13 cellular contexts compared by ENCODE assay signal in the genomic region with DNA sequence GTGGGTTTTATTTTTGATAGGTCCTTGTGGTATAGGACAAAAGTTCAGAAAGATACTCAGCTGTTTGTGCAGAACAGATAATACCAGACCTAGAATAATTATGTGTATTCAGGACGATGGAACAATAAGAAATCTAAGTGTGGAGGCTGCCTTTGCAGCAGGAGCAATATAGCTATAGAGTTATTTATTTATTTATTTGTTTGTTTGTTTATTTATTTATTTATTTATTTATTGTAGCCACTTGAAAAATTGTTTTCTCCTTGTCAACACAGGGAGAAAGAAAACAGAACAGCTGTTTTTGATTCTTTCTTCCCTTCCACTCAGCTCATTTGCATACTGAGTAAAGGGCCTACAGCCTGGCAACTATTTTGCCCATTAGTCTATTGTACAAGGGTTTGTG. TPM values are rescaled to one million over a fixed set of nuclear protein-coding genes. Genes with fewer than 3 reads are reported as not detected.
DNase-seq lines count a peak whose midpoint lies in the region; ATAC-seq and TF ChIP-seq lines count a peak whose summit lies in the region.
"Had no signal": no experiment of that assay in that cellular context is flagged by ENCODE, and none has a peak within 500 bp of the region (broad histone marks: within the 10 kb centered on the region; RNA-seq: fewer than 3 reads in every experiment).

No MANE protein-coding gene starts in this region.

- H3K4me2 ChIP-seq in PC-9 = peak overlapping the region; percentile 57; the same call in 1 of the 2 replicates

- H3K9me3 ChIP-seq in HEK293 (ENCODE audit: control insufficient read depth, insufficient read depth, low read depth, low read length) = no peaks in the 10 kb centered on the region
- no peaks in the 10 kb centered on the region for H3K9me3 ChIP-seq in PC-9 (ENCODE audit: insufficient read depth, low read depth)

- intact Hi-C loops in PC-9 (cut with micrococcal nuclease; ENCODE audit: unreplicated experiment) = loop anchor here (1.0 kb wide), 1 partner anchor 33 kb away; no protein-coding TSS in a partner anchor

- H3F3A ChIP-seq in PC-9 (ENCODE audit: insufficient read depth, low read depth) = peaks cover 16% of the 10 kb centered on the region

- no peaks in the 10 kb centered on the region for H3K36me3 ChIP-seq in ACC112 (ENCODE audit: insufficient read depth, low read length)
- no peaks in the 10 kb centered on the region for H3K36me3 ChIP-seq in HEK293 (ENCODE audit: control insufficient read depth in 2 of 2, insufficient read depth in 1 of 2, low read length in 2 of 2)
- H3K36me3 ChIP-seq in PC-9 (ENCODE audit: low read depth) = no peaks in the 10 kb centered on the region

- no peaks in the 10 kb centered on the region for H4K20me1 ChIP-seq in PC-9 (ENCODE audit: insufficient read depth)

- CTCF ChIA-PET in HEK293 (lab: Yijun Ruan, JAX) = interaction anchor here (0.6 to 1.8 kb wide), 10 partner anchors 9 to 612 kb away, joined by 3 to 6 read pairs (median 4); no protein-coding TSS in a partner anchor
- CTCF ChIA-PET in PC-9 (lab: Charles Lee) = no interaction called here

- DNase-seq in PC-9 (no peak), fibroblast of mammary gland (ENCODE audit: low read depth) (peak; percentile 8), T-helper 9 cell (no peak)
- no peak for DNase-seq in stimulated activated naive CD8-positive, alpha-beta T cell treated with anti-CD3 and anti-CD28 coated beads, Interleukin-15, Interleukin-2, amounts not matched to agents 100 U/mL and 50 U/mL, for 24 hours
- DNase-seq in activated CD4-positive, CD25-positive, alpha-beta regulatory T cell treated with anti-CD3 and anti-CD28 coated beads, Interleukin-2, amount 50 U/mL, for 72 hours = no peak
- DNase-seq: CD8-positive, alpha-beta T cell; COR-L47; DND-41; GDM1 had no signal

- no peak for ATAC-seq in HG02571 (IDR thresholded peaks at IDR 0.05; ENCODE audit: unreplicated experiment)
- no peak for ATAC-seq in stimulated activated naive CD8-positive, alpha-beta T cell treated with anti-CD3 and anti-CD28 coated beads, Interleukin-15, Interleukin-2, amounts not matched to agents 100 U/mL and 50 U/mL, for 24 hours
- ATAC-seq: CD8-positive, alpha-beta T cell had no signal

- no peak for TF ChIP-seq CTCF in HEK293 (tag by site-specific recombination; IDR thresholded peaks at IDR 0.05)
- TF ChIP-seq CTCF in PC-9 (conservative IDR thresholded peaks at IDR 0.05) = no peak
- no peak for TF ChIP-seq CTCF in fibroblast of mammary gland (conservative IDR thresholded peaks at IDR 0.05; ENCODE audit: control insufficient read depth, insufficient read depth, low read depth, low read length)

- BruUV-seq in PC-9 (replicated peaks; lab: Mats Ljungman, UMichigan) = no TSS peak

- POLR2A ChIA-PET in HEK293 (lab: Yijun Ruan, JAX) (interaction anchor here (0.8 kb wide), 1 partner anchor 26 kb away, joined by 4 read pairs; no protein-coding TSS in a partner anchor), PC-9 (lab: Charles Lee; ENCODE audit: unreplicated experiment) (no interaction called here)

- H3K27ac ChIP-seq in ACC112 (ENCODE audit: low read depth, low read length) (no peak overlapping the region), HEK293 (ENCODE audit: extremely low read depth, low read depth, low read length) (no peak overlapping the region), PC-9 (no peak overlapping the region)

- H3K27me3 ChIP-seq in ACC112 (ENCODE audit: insufficient read depth, low read length) (no peaks in the 10 kb centered on the region), PC-9 (ENCODE audit: insufficient read depth, low read depth) (no peaks in the 10 kb centered on the region)

- peak overlapping the region; percentile 75 for H3K4me3 ChIP-seq in ACC112 (ENCODE audit: low read depth, low read length)
- H3K4me3 ChIP-seq in HEK293 (ENCODE audit: low read depth, low read length) = no peak overlapping the region
- H3K4me3 ChIP-seq in PC-9 = no peak overlapping the region
- H3K4me3 ChIP-seq in fibroblast of mammary gland (ENCODE audit: control insufficient read depth, low read depth, low read length) = no peak overlapping the region

- H3K9me2 ChIP-seq in PC-9 (ENCODE audit: insufficient read depth) = no peaks in the 10 kb centered on the region

- H3K4me1 ChIP-seq in ACC112 (ENCODE audit: control insufficient read depth, insufficient read depth, low read length, unreplicated experiment) = peaks cover 14% of the 10 kb centered on the region
- no peaks in the 10 kb centered on the region for H3K4me1 ChIP-seq in HEK293 (ENCODE audit: control insufficient read depth, insufficient read depth, low read length)
- peaks cover 30% of the 10 kb centered on the region for H3K4me1 ChIP-seq in PC-9 (replicated peaks; ENCODE audit: insufficient read depth)

- H3K79me2 ChIP-seq in ACC112 (ENCODE audit: control insufficient read depth, insufficient read depth, low read length, unreplicated experiment) (no peaks in the 10 kb centered on the region), PC-9 (ENCODE audit: low read depth) (no peaks in the 10 kb centered on the region)

- H2AFZ ChIP-seq in ACC112 (ENCODE audit: low read length, unreplicated experiment) = peak overlapping the region; percentile 81
- H2AFZ ChIP-seq in PC-9 = no peak overlapping the region

TF ChIP-seq in HEK293, 187 proteins besides CTCF, POLR2A, EP300 and RAD21 (continues in another document):
- 0 out of 2 replicates have a peak, but pooled peaks have one; percentile 6 for TF ChIP-seq ZNF654 (tag by site-specific recombination; IDR thresholded peaks at IDR 0.05; ENCODE audit: low read depth)
- no peak for TF ChIP-seq ZNF560 (tag by site-specific recombination; IDR thresholded peaks at IDR 0.05; ENCODE audit: borderline replicate concordance)
- peak; percentile 44 for TF ChIP-seq ZNF555 (tag by site-specific recombination; conservative IDR thresholded peaks at IDR 0.05)
- no peak for TF ChIP-seq ZNF677 (tag by site-specific recombination; IDR thresholded peaks at IDR 0.05)
- TF ChIP-seq ZFP69B (tag by site-specific recombination; IDR thresholded peaks at IDR 0.05) = no peak
- no peak for TF ChIP-seq ZNF626 (tag by site-specific recombination; IDR thresholded peaks at IDR 0.05)
- TF ChIP-seq YY2 (tag by site-specific recombination; IDR thresholded peaks at IDR 0.05) = no peak
- TF ChIP-seq, protein P1, sequence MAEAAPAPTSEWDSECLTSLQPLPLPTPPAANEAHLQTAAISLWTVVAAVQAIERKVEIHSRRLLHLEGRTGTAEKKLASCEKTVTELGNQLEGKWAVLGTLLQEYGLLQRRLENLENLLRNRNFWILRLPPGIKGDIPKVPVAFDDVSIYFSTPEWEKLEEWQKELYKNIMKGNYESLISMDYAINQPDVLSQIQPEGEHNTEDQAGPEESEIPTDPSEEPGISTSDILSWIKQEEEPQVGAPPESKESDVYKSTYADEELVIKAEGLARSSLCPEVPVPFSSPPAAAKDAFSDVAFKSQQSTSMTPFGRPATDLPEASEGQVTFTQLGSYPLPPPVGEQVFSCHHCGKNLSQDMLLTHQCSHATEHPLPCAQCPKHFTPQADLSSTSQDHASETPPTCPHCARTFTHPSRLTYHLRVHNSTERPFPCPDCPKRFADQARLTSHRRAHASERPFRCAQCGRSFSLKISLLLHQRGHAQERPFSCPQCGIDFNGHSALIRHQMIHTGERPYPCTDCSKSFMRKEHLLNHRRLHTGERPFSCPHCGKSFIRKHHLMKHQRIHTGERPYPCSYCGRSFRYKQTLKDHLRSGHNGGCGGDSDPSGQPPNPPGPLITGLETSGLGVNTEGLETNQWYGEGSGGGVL (tag by site-specific recombination; IDR thresholded peaks at IDR 0.05) = no peak
- no peak for TF ChIP-seq ZNF404 (tag by site-specific recombination; IDR thresholded peaks at IDR 0.05)
- TF ChIP-seq ZNF426 (tag by site-specific recombination; IDR thresholded peaks at IDR 0.05) = peak; percentile 37
- TF ChIP-seq, protein P2, sequence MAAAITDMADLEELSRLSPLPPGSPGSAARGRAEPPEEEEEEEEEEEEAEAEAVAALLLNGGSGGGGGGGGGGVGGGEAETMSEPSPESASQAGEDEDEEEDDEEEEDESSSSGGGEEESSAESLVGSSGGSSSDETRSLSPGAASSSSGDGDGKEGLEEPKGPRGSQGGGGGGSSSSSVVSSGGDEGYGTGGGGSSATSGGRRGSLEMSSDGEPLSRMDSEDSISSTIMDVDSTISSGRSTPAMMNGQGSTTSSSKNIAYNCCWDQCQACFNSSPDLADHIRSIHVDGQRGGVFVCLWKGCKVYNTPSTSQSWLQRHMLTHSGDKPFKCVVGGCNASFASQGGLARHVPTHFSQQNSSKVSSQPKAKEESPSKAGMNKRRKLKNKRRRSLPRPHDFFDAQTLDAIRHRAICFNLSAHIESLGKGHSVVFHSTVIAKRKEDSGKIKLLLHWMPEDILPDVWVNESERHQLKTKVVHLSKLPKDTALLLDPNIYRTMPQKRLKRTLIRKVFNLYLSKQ (tag by site-specific recombination; IDR thresholded peaks at IDR 0.05; ENCODE audit: borderline replicate concordance) = no peak
- TF ChIP-seq ZNF623 (tag by site-specific recombination; IDR thresholded peaks at IDR 0.05) = no peak
- TF ChIP-seq ZNF292 (tag by site-specific recombination; IDR thresholded peaks at IDR 0.05; ENCODE audit: borderline replicate concordance, low read depth) = no peak
- TF ChIP-seq ZNF248 (tag by site-specific recombination; IDR thresholded peaks at IDR 0.05) = no peak
- TF ChIP-seq ZBTB48 (tag by site-specific recombination; IDR thresholded peaks at IDR 0.05) = no peak
- peak; percentile 52; the same call in 1 of the 2 replicates for TF ChIP-seq ZNF266 (tag by site-specific recombination; IDR thresholded peaks at IDR 0.05; ENCODE audit: low read depth)

RNA-seq across cellular contexts. Expression of a gene that starts 55.9 kb away (rescaled TPM):
- total RNA-seq in PC-9 (2021) = 1.6 and 1.9 TPM in 2 replicates
- total RNA-seq: CD8-positive, alpha-beta T cell; HepG2 had no signal
